8 cellular contexts compared by ENCODE assay signal in the genomic region with DNA sequence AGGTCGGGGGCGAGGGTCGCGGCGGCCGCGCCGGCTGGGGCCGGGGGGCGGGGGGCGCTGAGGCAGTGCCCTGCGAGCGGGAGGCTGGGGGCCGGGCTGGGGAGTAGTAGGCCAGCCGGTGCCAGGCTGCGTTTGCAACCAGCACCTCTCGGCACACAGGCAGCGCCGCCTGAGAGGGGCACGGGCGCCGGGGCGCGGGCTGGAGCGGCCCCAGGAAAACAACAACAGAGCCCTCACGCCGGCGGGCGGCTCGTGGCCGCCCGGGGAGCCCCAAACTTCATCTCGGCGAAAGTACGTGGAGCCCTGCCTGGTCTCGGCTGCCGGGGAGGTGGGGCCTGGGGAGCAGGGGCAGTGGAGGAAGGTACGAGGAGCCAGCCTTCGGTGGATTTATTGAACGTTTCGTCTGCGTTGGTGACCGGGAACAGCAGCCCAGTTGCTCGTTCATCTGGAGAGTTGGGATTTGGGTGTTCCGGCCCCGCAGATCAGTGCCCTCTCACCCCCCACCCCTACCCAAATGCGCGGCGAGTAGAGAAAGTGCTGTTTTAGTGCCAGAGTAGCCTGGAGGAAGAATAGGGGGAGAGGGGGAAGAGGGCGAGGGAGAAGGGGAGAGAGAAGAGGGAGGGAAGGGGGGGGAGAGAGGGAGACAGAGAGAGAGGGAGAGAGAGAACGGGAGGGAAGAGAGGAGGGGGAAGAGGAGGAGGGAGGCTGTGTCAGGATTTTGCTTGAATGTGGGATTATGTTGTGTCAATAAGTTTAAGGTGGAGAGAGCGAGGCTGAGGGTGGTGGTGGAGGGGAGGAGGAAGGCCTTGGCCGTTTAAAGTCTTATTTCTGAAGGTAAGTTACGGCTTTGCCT. TPM values are rescaled to one million over a fixed set of nuclear protein-coding genes. Genes with fewer than 3 reads are reported as not detected.
A peak's percentile ranks its signal among the peaks of the same experiment; 100 is the strongest.
DNase-seq lines count a peak whose midpoint lies in the region; ATAC-seq lines count a peak whose summit lies in the region.

No MANE protein-coding gene starts in this region.

- peak; percentile 10 to 15 for DNase-seq in NCI-H446 (lab: John Stamatoyannopoulos, UW)
- no peak for DNase-seq in NCI-H446 treated with DMSO at 0.1 percent for 48 hours (lab: John Stamatoyannopoulos, UW)
- DNase-seq in NCI-H2029 treated with DMSO at 0.1 percent for 48 hours (lab: John Stamatoyannopoulos, UW): peak; percentile 53
- DNase-seq in activated CD4-positive, alpha-beta T cell treated with anti-CD3 and anti-CD28 coated beads for 48 hours: peak; percentile 65
- DNase-seq in left lobe of liver (ENCODE audit: low spot score): peak; percentile 69
- peak; percentile 56 for DNase-seq in stimulated activated CD4-positive, alpha-beta T cell treated with anti-CD3 and anti-CD28 coated beads, Interleukin-4, amount 100 ng/mL, for 1 hour

- H3K4me3 Mint-ChIP-seq in dendritic cell treated with granulocyte-macrophage colony-stimulating factor and Interleukin-4, amounts not matched to agents 40 ng/mL and 50 ng/mL, for 4 days: peak overlapping the region; percentile 88

- H3K36me3 Mint-ChIP-seq in dendritic cell treated with granulocyte-macrophage colony-stimulating factor and Interleukin-4, amounts not matched to agents 40 ng/mL and 50 ng/mL, for 4 days (ENCODE audit: low read depth): peaks cover 21% of the 10 kb centered on the region

- intact Hi-C loops in dendritic cell treated with granulocyte-macrophage colony-stimulating factor and Interleukin-4, amounts not matched to agents 40 ng/mL and 50 ng/mL, for 4 days (cut with micrococcal nuclease): loop anchor here (2.0 kb wide), 1 partner anchor 93 kb away; no protein-coding TSS in a partner anchor

- ATAC-seq in HG02798 (IDR thresholded peaks at IDR 0.05; ENCODE audit: poor library complexity, unreplicated experiment): peak; percentile 35
- ATAC-seq in left lobe of liver: peak; percentile 69

- H3K9me3 Mint-ChIP-seq in dendritic cell treated with granulocyte-macrophage colony-stimulating factor and Interleukin-4, amounts not matched to agents 40 ng/mL and 50 ng/mL, for 4 days: no peaks in the 10 kb centered on the region

- H3K4me1 Mint-ChIP-seq in dendritic cell treated with granulocyte-macrophage colony-stimulating factor and Interleukin-4, amounts not matched to agents 40 ng/mL and 50 ng/mL, for 4 days (ENCODE audit: low read depth): peaks cover 26% of the 10 kb centered on the region

- peaks cover 9% of the 10 kb centered on the region for H3K27me3 Mint-ChIP-seq in dendritic cell treated with granulocyte-macrophage colony-stimulating factor and Interleukin-4, amounts not matched to agents 40 ng/mL and 50 ng/mL, for 4 days

- H3K27ac Mint-ChIP-seq in dendritic cell treated with granulocyte-macrophage colony-stimulating factor and Interleukin-4, amounts not matched to agents 40 ng/mL and 50 ng/mL, for 4 days: peak overlapping the region; percentile 91

RNA-seq across cellular contexts. Expression of gene BBX, which starts 0.8 kb away (rescaled TPM):
- total RNA-seq in left lobe of liver: 13.0 TPM
